8 cellular contexts compared by ENCODE assay signal in genomic region chr1:21216835-21217811, GRCh38. TPM values are rescaled to one million over a fixed set of nuclear protein-coding genes. Genes with fewer than 3 reads are reported as not detected.
DNase-seq lines count a peak whose midpoint lies in the region; ATAC-seq and TF ChIP-seq lines count a peak whose summit lies in the region.

No MANE protein-coding gene starts in this region.

- H3K36me3 ChIP-seq in NT2/D1 (ENCODE audit: insufficient read depth, insufficient read length, low read length) = peaks cover 34% of the 10 kb centered on the region
- peaks cover 0 to 11% of the 10 kb centered on the region in 2 donors for H3K36me3 ChIP-seq in aorta (ENCODE audit: control insufficient read depth in 1 of 2, insufficient read depth in 2 of 2, low read length in 1 of 2)

- no peak overlapping the region for H3K4me3 ChIP-seq in NT2/D1 (ENCODE audit: insufficient read length, low read depth)
- H3K4me3 ChIP-seq in fibroblast of villous mesenchyme (ENCODE audit: low read depth, low read length) = no peak overlapping the region
- H3K4me3 ChIP-seq in aorta (ENCODE audit: low read length in 2 of 2) = no peak overlapping the region

- peaks cover 7% of the 10 kb centered on the region for H3K4me1 ChIP-seq in NT2/D1 (ENCODE audit: insufficient read depth, insufficient read length)
- H3K4me1 ChIP-seq in aorta (ENCODE audit: control insufficient read depth in 1 of 2, insufficient read depth in 2 of 2, low read length in 2 of 2) = no peaks in the 10 kb centered on the region

- 77 to 81% methylated on average over 19 of the region's 19 CpGs for whole genome bisulfite sequencing in aorta, 2 donors

- peak; percentile 75 for TF ChIP-seq CTCF in fibroblast of villous mesenchyme (IDR thresholded peaks at IDR 0.05; ENCODE audit: insufficient read depth, low read depth, low read length)

- H3K27ac ChIP-seq in aorta (ENCODE audit: low read depth in 1 of 2, low read length in 2 of 2) = no peak overlapping the region

- ATAC-seq in aorta (ENCODE audit: low FRiP score) (peak; percentile 39), GM19395 (IDR thresholded peaks at IDR 0.05; ENCODE audit: unreplicated experiment) (no peak)

- intact Hi-C loops in posterior vena cava (cut with DNase I) (no loop called here), aorta (cut with DNase I) (loop anchor here in 1 of 2 donors (5.0 kb wide), 1 partner anchor 150 kb away; no protein-coding TSS in a partner anchor)

- peak overlapping the region; percentile 57 for H3K9ac ChIP-seq in NT2/D1 (ENCODE audit: insufficient read length, low read depth)

- H3K27me3 ChIP-seq in NT2/D1 (ENCODE audit: insufficient read depth, insufficient read length) = no peaks in the 10 kb centered on the region
- H3K27me3 ChIP-seq in aorta (ENCODE audit: control insufficient read depth in 1 of 2, insufficient read depth in 2 of 2, low read length in 1 of 2) = no peaks in the 10 kb centered on the region

- no peaks in the 10 kb centered on the region for H3K9me3 ChIP-seq in NT2/D1 (ENCODE audit: insufficient read depth, low read length)
- H3K9me3 ChIP-seq in aorta (ENCODE audit: control insufficient read depth, low read length) = no peaks in the 10 kb centered on the region

- DNase-seq in NCI-H748 (lab: John Stamatoyannopoulos, UW; ENCODE audit: unreplicated experiment) = peak; percentile 29
- DNase-seq in NCI-H748 treated with DMSO at 0.1 percent for 48 hours (lab: John Stamatoyannopoulos, UW) = no peak
- peak; percentile 40 for DNase-seq in NT2/D1 (ENCODE audit: low read depth, low spot score)
- DNase-seq in activated T-cell treated with anti-CD3 and anti-CD28 coated beads for 48 hours (ENCODE audit: low read depth) = peak; percentile 63
- DNase-seq in fibroblast of villous mesenchyme (ENCODE audit: low read depth) = peak; percentile 45
- peak; percentile 83 for DNase-seq in posterior vena cava (ENCODE audit: low spot score)
- peak; percentile 65 to 86 for DNase-seq in aorta

RNA-seq across cellular contexts. Expression of gene EIF4G3, which starts 40.4 kb away (rescaled TPM):
- total RNA-seq in fibroblast of villous mesenchyme = 51.5 and 66.5 TPM in 2 replicates
- 10 to 100 TPM; 54.7 to 56.6 TPM for total RNA-seq in posterior vena cava
- 10 to 100 TPM; 59.0 to 84.4 TPM for total RNA-seq in aorta
- 10 to 100 TPM in 1 of 2 donors, 1 to 10 TPM in 1; 7.3 to 15.6 TPM for polyA plus RNA-seq in aorta
